8 cellular contexts compared by ENCODE assay signal in the genomic region with DNA sequence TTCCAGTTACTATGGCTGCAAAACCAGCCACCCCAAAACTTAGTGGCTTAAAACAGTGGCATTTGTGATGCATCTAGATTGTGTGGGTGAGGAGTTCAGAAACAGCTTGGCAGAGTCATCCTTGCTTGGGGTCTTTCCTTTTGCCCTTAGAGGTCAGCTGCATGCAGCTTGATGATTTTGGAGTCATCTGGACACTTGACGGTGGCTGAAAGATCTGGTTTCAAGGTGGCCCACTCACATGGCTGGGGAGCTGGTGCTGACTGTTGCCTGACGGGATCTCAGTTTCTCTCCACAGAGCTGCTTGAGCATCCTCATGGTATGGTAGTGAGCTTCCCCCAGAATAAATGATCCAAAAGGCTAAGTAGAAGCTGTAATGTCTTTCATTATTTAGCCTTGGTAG.
"Had no signal": no experiment of that assay in that cellular context is flagged by ENCODE, and none has a peak within 500 bp of the region (broad histone marks: within the 10 kb centered on the region; RNA-seq: fewer than 3 reads in every experiment).

No MANE protein-coding gene starts in this region.

- H3K4me3 ChIP-seq: GM23248, HAP-1, K562 had no signal

- H3K27ac ChIP-seq: GM23248 had no signal

- ATAC-seq: HCT116, K562 had no signal

- H3K4me3 Mint-ChIP-seq: HFFc6 had no signal

- H3K27ac Mint-ChIP-seq: HFFc6 had no signal

- DNase-seq: GM23248, GOT3, H7, HFFc6, IMR-90 had no signal
